ENCODE assay signal across 1 cellular context in the genomic region with DNA sequence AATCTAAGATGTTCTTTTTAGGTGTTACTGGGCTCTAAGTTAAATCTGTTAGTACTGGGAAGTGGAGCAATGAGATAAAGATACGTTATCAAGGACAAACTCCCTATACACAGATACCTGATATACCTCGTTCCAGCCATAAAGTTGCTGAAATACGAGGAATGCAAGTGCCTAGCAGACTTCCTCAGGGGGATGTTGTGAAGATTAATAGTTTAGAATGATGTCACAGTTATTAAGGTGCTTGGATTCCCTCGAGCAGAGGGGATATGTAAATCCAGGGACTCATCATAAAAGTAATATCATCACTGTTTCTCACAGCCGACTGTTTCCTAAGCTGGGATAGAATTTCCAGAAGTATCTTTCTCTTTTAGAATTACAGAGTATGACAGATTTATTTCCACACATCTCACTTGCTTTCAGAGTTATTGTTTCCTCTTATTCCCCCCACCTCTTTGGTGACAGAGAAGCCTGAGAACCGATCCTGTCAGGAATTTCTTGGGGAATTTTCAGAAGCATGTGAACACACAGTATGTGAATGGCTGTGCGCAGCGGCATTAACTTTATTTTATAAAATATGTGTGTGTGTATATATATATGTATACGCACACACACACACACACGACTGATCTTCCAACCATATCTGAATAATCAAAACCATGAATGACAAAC.
TF ChIP-seq lines count a peak whose summit lies in the region.

No MANE protein-coding gene starts in this region.

TF ChIP-seq in neural cell, 6 proteins besides CTCF, POLR2A, EP300 and RAD21 (continued from another document):
- TF ChIP-seq, protein P1, sequence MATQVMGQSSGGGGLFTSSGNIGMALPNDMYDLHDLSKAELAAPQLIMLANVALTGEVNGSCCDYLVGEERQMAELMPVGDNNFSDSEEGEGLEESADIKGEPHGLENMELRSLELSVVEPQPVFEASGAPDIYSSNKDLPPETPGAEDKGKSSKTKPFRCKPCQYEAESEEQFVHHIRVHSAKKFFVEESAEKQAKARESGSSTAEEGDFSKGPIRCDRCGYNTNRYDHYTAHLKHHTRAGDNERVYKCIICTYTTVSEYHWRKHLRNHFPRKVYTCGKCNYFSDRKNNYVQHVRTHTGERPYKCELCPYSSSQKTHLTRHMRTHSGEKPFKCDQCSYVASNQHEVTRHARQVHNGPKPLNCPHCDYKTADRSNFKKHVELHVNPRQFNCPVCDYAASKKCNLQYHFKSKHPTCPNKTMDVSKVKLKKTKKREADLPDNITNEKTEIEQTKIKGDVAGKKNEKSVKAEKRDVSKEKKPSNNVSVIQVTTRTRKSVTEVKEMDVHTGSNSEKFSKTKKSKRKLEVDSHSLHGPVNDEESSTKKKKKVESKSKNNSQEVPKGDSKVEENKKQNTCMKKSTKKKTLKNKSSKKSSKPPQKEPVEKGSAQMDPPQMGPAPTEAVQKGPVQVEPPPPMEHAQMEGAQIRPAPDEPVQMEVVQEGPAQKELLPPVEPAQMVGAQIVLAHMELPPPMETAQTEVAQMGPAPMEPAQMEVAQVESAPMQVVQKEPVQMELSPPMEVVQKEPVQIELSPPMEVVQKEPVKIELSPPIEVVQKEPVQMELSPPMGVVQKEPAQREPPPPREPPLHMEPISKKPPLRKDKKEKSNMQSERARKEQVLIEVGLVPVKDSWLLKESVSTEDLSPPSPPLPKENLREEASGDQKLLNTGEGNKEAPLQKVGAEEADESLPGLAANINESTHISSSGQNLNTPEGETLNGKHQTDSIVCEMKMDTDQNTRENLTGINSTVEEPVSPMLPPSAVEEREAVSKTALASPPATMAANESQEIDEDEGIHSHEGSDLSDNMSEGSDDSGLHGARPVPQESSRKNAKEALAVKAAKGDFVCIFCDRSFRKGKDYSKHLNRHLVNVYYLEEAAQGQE (IDR thresholded peaks at IDR 0.05; ENCODE audit: borderline replicate concordance), result peak; percentile 99
- no peak for TF ChIP-seq MXI1 (conservative IDR thresholded peaks at IDR 0.05; ENCODE audit: poor library complexity, severe bottlenecking)
- no peak for TF ChIP-seq TAF1 (IDR thresholded peaks at IDR 0.05; ENCODE audit: low read depth)
TF ChIP-seq in neural cell: peak in this region for 2.
